ENCODE assay signal across 1 cellular context in genomic region chr1:226676381-226676780, GRCh38.
A peak's percentile ranks its signal among the peaks of the same experiment; 100 is the strongest.
TF ChIP-seq lines count a peak whose summit lies in the region.

No MANE protein-coding gene starts in this region.

TF ChIP-seq in GM12878, 131 proteins besides CTCF, POLR2A, EP300 and RAD21 (continued from another document and continues in another):
- TF ChIP-seq BCL11A (IDR thresholded peaks at IDR 0.05; ENCODE audit: low read depth, low read length) = no peak
- TF ChIP-seq, protein P1, sequence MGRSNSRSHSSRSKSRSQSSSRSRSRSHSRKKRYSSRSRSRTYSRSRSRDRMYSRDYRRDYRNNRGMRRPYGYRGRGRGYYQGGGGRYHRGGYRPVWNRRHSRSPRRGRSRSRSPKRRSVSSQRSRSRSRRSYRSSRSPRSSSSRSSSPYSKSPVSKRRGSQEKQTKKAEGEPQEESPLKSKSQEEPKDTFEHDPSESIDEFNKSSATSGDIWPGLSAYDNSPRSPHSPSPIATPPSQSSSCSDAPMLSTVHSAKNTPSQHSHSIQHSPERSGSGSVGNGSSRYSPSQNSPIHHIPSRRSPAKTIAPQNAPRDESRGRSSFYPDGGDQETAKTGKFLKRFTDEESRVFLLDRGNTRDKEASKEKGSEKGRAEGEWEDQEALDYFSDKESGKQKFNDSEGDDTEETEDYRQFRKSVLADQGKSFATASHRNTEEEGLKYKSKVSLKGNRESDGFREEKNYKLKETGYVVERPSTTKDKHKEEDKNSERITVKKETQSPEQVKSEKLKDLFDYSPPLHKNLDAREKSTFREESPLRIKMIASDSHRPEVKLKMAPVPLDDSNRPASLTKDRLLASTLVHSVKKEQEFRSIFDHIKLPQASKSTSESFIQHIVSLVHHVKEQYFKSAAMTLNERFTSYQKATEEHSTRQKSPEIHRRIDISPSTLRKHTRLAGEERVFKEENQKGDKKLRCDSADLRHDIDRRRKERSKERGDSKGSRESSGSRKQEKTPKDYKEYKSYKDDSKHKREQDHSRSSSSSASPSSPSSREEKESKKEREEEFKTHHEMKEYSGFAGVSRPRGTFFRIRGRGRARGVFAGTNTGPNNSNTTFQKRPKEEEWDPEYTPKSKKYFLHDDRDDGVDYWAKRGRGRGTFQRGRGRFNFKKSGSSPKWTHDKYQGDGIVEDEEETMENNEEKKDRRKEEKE (IDR thresholded peaks at IDR 0.05) = no peak
- TF ChIP-seq KLF5 (IDR thresholded peaks at IDR 0.05; ENCODE audit: partially characterized antibody) = no peak
- peak; percentile 79 for TF ChIP-seq IKZF1 (conservative IDR thresholded peaks at IDR 0.05)
- peak; percentile 87 for TF ChIP-seq RUNX3 (IDR thresholded peaks at IDR 0.05; ENCODE audit: low read length)
- TF ChIP-seq JUNB (IDR thresholded peaks at IDR 0.05) = no peak
- TF ChIP-seq EED (IDR thresholded peaks at IDR 0.05; ENCODE audit: low read depth) = peak; percentile 52
- TF ChIP-seq TBL1XR1 (IDR thresholded peaks at IDR 0.05; ENCODE audit: low read depth, low read length) = no peak
- TF ChIP-seq JUND (IDR thresholded peaks at IDR 0.05; ENCODE audit: low read depth, low read length) = no peak
- no peak for TF ChIP-seq ZBTB4 (CRISPR knock-in tag; IDR thresholded peaks at IDR 0.05)
- TF ChIP-seq, protein P2, sequence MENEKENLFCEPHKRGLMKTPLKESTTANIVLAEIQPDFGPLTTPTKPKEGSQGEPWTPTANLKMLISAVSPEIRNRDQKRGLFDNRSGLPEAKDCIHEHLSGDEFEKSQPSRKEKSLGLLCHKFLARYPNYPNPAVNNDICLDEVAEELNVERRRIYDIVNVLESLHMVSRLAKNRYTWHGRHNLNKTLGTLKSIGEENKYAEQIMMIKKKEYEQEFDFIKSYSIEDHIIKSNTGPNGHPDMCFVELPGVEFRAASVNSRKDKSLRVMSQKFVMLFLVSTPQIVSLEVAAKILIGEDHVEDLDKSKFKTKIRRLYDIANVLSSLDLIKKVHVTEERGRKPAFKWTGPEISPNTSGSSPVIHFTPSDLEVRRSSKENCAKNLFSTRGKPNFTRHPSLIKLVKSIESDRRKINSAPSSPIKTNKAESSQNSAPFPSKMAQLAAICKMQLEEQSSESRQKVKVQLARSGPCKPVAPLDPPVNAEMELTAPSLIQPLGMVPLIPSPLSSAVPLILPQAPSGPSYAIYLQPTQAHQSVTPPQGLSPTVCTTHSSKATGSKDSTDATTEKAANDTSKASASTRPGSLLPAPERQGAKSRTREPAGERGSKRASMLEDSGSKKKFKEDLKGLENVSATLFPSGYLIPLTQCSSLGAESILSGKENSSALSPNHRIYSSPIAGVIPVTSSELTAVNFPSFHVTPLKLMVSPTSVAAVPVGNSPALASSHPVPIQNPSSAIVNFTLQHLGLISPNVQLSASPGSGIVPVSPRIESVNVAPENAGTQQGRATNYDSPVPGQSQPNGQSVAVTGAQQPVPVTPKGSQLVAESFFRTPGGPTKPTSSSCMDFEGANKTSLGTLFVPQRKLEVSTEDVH (IDR thresholded peaks at IDR 0.05; ENCODE audit: low read depth, partially characterized antibody) = no peak
- no peak for TF ChIP-seq GATAD2B (conservative IDR thresholded peaks at IDR 0.05; ENCODE audit: low read depth)
- TF ChIP-seq SKIL (IDR thresholded peaks at IDR 0.05; ENCODE audit: low read depth, poor library complexity, severe bottlenecking) = no peak
- no peak for TF ChIP-seq SUZ12 (IDR thresholded peaks at IDR 0.05; ENCODE audit: unreplicated experiment)
- TF ChIP-seq SMC3 (IDR thresholded peaks at IDR 0.05; ENCODE audit: borderline replicate concordance, low read length) = no peak
- TF ChIP-seq, protein P3, sequence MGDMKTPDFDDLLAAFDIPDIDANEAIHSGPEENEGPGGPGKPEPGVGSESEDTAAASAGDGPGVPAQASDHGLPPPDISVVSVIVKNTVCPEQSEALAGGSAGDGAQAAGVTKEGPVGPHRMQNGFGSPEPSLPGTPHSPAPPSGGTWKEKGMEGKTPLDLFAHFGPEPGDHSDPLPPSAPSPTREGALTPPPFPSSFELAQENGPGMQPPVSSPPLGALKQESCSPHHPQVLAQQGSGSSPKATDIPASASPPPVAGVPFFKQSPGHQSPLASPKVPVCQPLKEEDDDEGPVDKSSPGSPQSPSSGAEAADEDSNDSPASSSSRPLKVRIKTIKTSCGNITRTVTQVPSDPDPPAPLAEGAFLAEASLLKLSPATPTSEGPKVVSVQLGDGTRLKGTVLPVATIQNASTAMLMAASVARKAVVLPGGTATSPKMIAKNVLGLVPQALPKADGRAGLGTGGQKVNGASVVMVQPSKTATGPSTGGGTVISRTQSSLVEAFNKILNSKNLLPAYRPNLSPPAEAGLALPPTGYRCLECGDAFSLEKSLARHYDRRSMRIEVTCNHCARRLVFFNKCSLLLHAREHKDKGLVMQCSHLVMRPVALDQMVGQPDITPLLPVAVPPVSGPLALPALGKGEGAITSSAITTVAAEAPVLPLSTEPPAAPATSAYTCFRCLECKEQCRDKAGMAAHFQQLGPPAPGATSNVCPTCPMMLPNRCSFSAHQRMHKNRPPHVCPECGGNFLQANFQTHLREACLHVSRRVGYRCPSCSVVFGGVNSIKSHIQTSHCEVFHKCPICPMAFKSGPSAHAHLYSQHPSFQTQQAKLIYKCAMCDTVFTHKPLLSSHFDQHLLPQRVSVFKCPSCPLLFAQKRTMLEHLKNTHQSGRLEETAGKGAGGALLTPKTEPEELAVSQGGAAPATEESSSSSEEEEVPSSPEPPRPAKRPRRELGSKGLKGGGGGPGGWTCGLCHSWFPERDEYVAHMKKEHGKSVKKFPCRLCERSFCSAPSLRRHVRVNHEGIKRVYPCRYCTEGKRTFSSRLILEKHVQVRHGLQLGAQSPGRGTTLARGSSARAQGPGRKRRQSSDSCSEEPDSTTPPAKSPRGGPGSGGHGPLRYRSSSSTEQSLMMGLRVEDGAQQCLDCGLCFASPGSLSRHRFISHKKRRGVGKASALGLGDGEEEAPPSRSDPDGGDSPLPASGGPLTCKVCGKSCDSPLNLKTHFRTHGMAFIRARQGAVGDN (IDR thresholded peaks at IDR 0.05) = no peak
- TF ChIP-seq PAX8 (IDR thresholded peaks at IDR 0.05) = 0 out of 2 replicates have a peak, but pooled peaks have one; percentile 33
- 0 out of 2 replicates have a peak, but pooled peaks have one; percentile 40 for TF ChIP-seq DPF2 (IDR thresholded peaks at IDR 0.05)
- TF ChIP-seq STAT3 (IDR thresholded peaks at IDR 0.05; ENCODE audit: low read depth, low read length) = no peak
- no peak for TF ChIP-seq BCL3 (IDR thresholded peaks at IDR 0.05; ENCODE audit: borderline replicate concordance, insufficient read depth, low read depth, low read length, poor library complexity, severe bottlenecking)
- TF ChIP-seq FOS (IDR thresholded peaks at IDR 0.05; ENCODE audit: borderline replicate concordance, extremely low read depth, insufficient read length) = no peak
- TF ChIP-seq IKZF2 (IDR thresholded peaks at IDR 0.05) = peak; percentile 86 to 91
- no peak for TF ChIP-seq HDAC6 (IDR thresholded peaks at IDR 0.05; ENCODE audit: unreplicated experiment)
- no peak for TF ChIP-seq CEBPB (IDR thresholded peaks at IDR 0.05; ENCODE audit: borderline replicate concordance in 1 of 2, low read depth in 2 of 2, low read length in 2 of 2)
- no peak for TF ChIP-seq RCOR1 (conservative IDR thresholded peaks at IDR 0.05; ENCODE audit: low read depth, low read length)
- TF ChIP-seq FOXM1 (IDR thresholded peaks at IDR 0.05; ENCODE audit: low read depth, low read length) = no peak
- TF ChIP-seq USF2 (IDR thresholded peaks at IDR 0.05; ENCODE audit: borderline replicate concordance, low read depth, low read length) = no peak
- TF ChIP-seq, protein P4, sequence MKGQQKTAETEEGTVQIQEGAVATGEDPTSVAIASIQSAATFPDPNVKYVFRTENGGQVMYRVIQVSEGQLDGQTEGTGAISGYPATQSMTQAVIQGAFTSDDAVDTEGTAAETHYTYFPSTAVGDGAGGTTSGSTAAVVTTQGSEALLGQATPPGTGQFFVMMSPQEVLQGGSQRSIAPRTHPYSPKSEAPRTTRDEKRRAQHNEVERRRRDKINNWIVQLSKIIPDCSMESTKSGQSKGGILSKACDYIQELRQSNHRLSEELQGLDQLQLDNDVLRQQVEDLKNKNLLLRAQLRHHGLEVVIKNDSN (IDR thresholded peaks at IDR 0.05; ENCODE audit: borderline replicate concordance, extremely low read length, insufficient read depth, low read depth, low read length) = no peak
- TF ChIP-seq, protein P5, sequence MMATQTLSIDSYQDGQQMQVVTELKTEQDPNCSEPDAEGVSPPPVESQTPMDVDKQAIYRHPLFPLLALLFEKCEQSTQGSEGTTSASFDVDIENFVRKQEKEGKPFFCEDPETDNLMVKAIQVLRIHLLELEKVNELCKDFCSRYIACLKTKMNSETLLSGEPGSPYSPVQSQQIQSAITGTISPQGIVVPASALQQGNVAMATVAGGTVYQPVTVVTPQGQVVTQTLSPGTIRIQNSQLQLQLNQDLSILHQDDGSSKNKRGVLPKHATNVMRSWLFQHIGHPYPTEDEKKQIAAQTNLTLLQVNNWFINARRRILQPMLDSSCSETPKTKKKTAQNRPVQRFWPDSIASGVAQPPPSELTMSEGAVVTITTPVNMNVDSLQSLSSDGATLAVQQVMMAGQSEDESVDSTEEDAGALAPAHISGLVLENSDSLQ (IDR thresholded peaks at IDR 0.05) = no peak
- TF ChIP-seq SMAD5 (IDR thresholded peaks at IDR 0.05; ENCODE audit: low read depth) = no peak
- TF ChIP-seq NKRF (conservative IDR thresholded peaks at IDR 0.05) = no peak
- TF ChIP-seq HDGF (IDR thresholded peaks at IDR 0.05) = no peak
- TF ChIP-seq NFXL1 (IDR thresholded peaks at IDR 0.05; ENCODE audit: borderline replicate concordance) = no peak
